Comparison of ENCODE assay signal across 34 cellular contexts in the genomic region with DNA sequence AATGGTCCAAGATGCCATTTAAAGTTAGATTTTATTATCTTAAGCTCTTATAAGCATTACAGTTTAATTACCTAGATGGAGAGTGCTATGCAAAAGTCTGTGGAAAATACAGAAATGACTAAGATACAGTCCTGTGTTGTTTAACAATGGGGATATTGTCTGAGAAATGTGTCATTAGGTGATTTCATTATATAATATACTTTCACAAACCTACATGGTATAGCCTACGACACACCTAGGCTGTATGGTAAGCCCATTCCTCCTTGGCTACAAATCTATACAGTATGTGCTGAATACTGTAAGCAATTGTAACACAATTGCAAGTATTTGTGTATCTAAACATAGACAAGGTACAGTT.
"Had no signal": no experiment of that assay in that cellular context is flagged by ENCODE, and none has a peak within 500 bp of the region (broad histone marks: within the 10 kb centered on the region; RNA-seq: fewer than 3 reads in every experiment).

No MANE protein-coding gene starts in this region.

- H3K4me3 Mint-ChIP-seq: activated CD4-positive, alpha-beta T cell treated with anti-CD3 and anti-CD28 coated beads for 36 hours; activated CD8-positive, alpha-beta memory T cell treated with anti-CD3 and anti-CD28 coated beads, Interleukin-2, amount 10 ng/mL, durations not matched to agents 7 days and 5 days; activated CD8-positive, alpha-beta T cell treated with anti-CD3 and anti-CD28 coated beads, Interleukin-2, amount 10 ng/mL, durations not matched to agents 7 days and 5 days; activated naive CD4-positive, alpha-beta T cell treated with anti-CD3 and anti-CD28 coated beads for 36 hours; activated naive CD4-positive, alpha-beta T cell treated with anti-CD3 and anti-CD28 coated beads, Interleukin-2, amount 50 U/mL, for 24 hours; activated naive CD8-positive, alpha-beta T cell treated with anti-CD3 and anti-CD28 coated beads for 36 hours; activated naive CD8-positive, alpha-beta T cell treated with anti-CD3 and anti-CD28 coated beads, Interleukin-2, amount 50 U/mL, for 24 hours; activated T-helper 1 cell treated with anti-CD3 and anti-CD28 coated beads, Interleukin-12 subunit alpha, Interleukin-12 subunit beta, Interleukin-2, Interleukin-4 antibody, amounts not matched to agents 30 ng/mL and 10 ng/mL and 1 ng/mL, durations not matched to agents 14 hours and 24 hours and 36 hours; effector memory CD8-positive, alpha-beta T cell had no signal

- H3K4me1 ChIP-seq: adrenal gland, body of pancreas, gastrocnemius medialis, heart left ventricle had no signal

- FAIRE-seq: colon, endometrium, endothelial cell of umbilical vein had no signal

- H3K4me1 Mint-ChIP-seq: activated CD4-positive, alpha-beta T cell treated with anti-CD3 and anti-CD28 coated beads for 36 hours; activated CD8-positive, alpha-beta memory T cell treated with anti-CD3 and anti-CD28 coated beads, Interleukin-2, amount 10 ng/mL, durations not matched to agents 7 days and 5 days; activated naive CD4-positive, alpha-beta T cell treated with anti-CD3 and anti-CD28 coated beads, Interleukin-2, amount 50 U/mL, for 24 hours; activated naive CD8-positive, alpha-beta T cell treated with anti-CD3 and anti-CD28 coated beads for 36 hours; activated naive CD8-positive, alpha-beta T cell treated with anti-CD3 and anti-CD28 coated beads, Interleukin-2, amount 50 U/mL, for 24 hours had no signal

- H3K36me3 Mint-ChIP-seq: activated CD8-positive, alpha-beta memory T cell treated with anti-CD3 and anti-CD28 coated beads, Interleukin-2, amount 10 ng/mL, durations not matched to agents 7 days and 5 days; activated naive CD4-positive, alpha-beta T cell treated with anti-CD3 and anti-CD28 coated beads, Interleukin-2, amount 50 U/mL, for 24 hours; activated naive CD8-positive, alpha-beta T cell treated with anti-CD3 and anti-CD28 coated beads for 36 hours had no signal

- H3K4me3 ChIP-seq: adrenal gland, body of pancreas, gastrocnemius medialis, heart left ventricle had no signal

- H3K9me3 Mint-ChIP-seq: activated naive CD4-positive, alpha-beta T cell treated with anti-CD3 and anti-CD28 coated beads for 36 hours; activated naive CD4-positive, alpha-beta T cell treated with anti-CD3 and anti-CD28 coated beads, Interleukin-2, amount 50 U/mL, for 24 hours; activated naive CD8-positive, alpha-beta T cell treated with anti-CD3 and anti-CD28 coated beads for 36 hours; activated naive CD8-positive, alpha-beta T cell treated with anti-CD3 and anti-CD28 coated beads, Interleukin-2, amount 50 U/mL, for 24 hours; activated T-helper 2 cell treated with anti-CD3 and anti-CD28 coated beads, Interferon-gamma antibody, Interleukin-2, Interleukin-4, amounts not matched to agents 10 μg/mL and 5 μg/mL and 100 μg/mL, durations not matched to agents 14 hours and 24 hours and 36 hours had no signal

- H3K9me3 ChIP-seq: adrenal gland, body of pancreas, gastrocnemius medialis had no signal

- H3K27me3 Mint-ChIP-seq: activated CD8-positive, alpha-beta memory T cell treated with anti-CD3 and anti-CD28 coated beads, Interleukin-2, amount 10 ng/mL, durations not matched to agents 7 days and 5 days; effector memory CD8-positive, alpha-beta T cell had no signal

- H3K27me3 ChIP-seq: adrenal gland, body of pancreas, gastrocnemius medialis, heart left ventricle had no signal

- H3K27ac ChIP-seq: adrenal gland, body of pancreas, gastrocnemius medialis, heart left ventricle had no signal

- H3K36me3 ChIP-seq: adrenal gland, gastrocnemius medialis, heart left ventricle had no signal

- H3K27ac Mint-ChIP-seq: activated CD4-positive, alpha-beta T cell treated with anti-CD3 and anti-CD28 coated beads for 36 hours; activated CD8-positive, alpha-beta memory T cell treated with anti-CD3 and anti-CD28 coated beads, Interleukin-2, amount 10 ng/mL, durations not matched to agents 7 days and 5 days; activated CD8-positive, alpha-beta T cell treated with anti-CD3 and anti-CD28 coated beads, Interleukin-2, amount 10 ng/mL, durations not matched to agents 7 days and 5 days; activated naive CD4-positive, alpha-beta T cell treated with anti-CD3 and anti-CD28 coated beads for 36 hours; activated naive CD4-positive, alpha-beta T cell treated with anti-CD3 and anti-CD28 coated beads, Interleukin-2, amount 50 U/mL, for 24 hours; activated naive CD8-positive, alpha-beta T cell treated with anti-CD3 and anti-CD28 coated beads for 36 hours; activated naive CD8-positive, alpha-beta T cell treated with anti-CD3 and anti-CD28 coated beads, Interleukin-2, amount 50 U/mL, for 24 hours; activated T-helper 1 cell treated with anti-CD3 and anti-CD28 coated beads, Interleukin-12 subunit alpha, Interleukin-12 subunit beta, Interleukin-2, Interleukin-4 antibody, amounts not matched to agents 30 ng/mL and 10 ng/mL and 1 ng/mL, durations not matched to agents 14 hours and 24 hours and 36 hours; activated T-helper 2 cell treated with anti-CD3 and anti-CD28 coated beads, Interferon-gamma antibody, Interleukin-2, Interleukin-4, amounts not matched to agents 10 μg/mL and 5 μg/mL and 100 μg/mL, durations not matched to agents 14 hours and 24 hours and 36 hours; effector memory CD8-positive, alpha-beta T cell had no signal

- ATAC-seq: activated CD4-positive, alpha-beta T cell treated with anti-CD3 and anti-CD28 coated beads for 36 hours; activated CD8-positive, alpha-beta memory T cell treated with anti-CD3 and anti-CD28 coated beads, Interleukin-2, amount 10 ng/mL, durations not matched to agents 7 days and 5 days; activated CD8-positive, alpha-beta T cell treated with anti-CD3 and anti-CD28 coated beads, Interleukin-2, amount 10 ng/mL, durations not matched to agents 7 days and 5 days; activated naive CD8-positive, alpha-beta T cell treated with anti-CD3 and anti-CD28 coated beads, Interleukin-2, amount 50 U/mL, for 24 hours; body of pancreas; effector memory CD8-positive, alpha-beta T cell; esophagus mucosa; gastrocnemius medialis; heart left ventricle had no signal

- DNase-seq: activated CD4-positive, alpha-beta T cell treated with anti-CD3 and anti-CD28 coated beads for 36 hours; activated CD4-positive, alpha-beta T cell treated with anti-CD3 and anti-CD28 coated beads, Interleukin-2, amount 50 U/mL, for 1 hour; activated CD4-positive, alpha-beta T cell treated with anti-CD3 and anti-CD28 coated beads, Interleukin-2, amount 50 U/mL, for 48 hours; activated CD4-positive, CD25-positive, alpha-beta regulatory T cell; activated CD4-positive, CD25-positive, alpha-beta regulatory T cell treated with anti-CD3 and anti-CD28 coated beads, Interleukin-2, amount 50 U/mL, for 72 hours; activated CD8-positive, alpha-beta memory T cell treated with anti-CD3 and anti-CD28 coated beads, Interleukin-2, amount 10 ng/mL, durations not matched to agents 7 days and 5 days; activated CD8-positive, alpha-beta memory T cell treated with anti-CD3 and anti-CD28 coated beads, Interleukin-2, amount 50 U/mL, for 4 hours; activated CD8-positive, alpha-beta T cell treated with anti-CD3 and anti-CD28 coated beads, Interleukin-2, amount 10 ng/mL, durations not matched to agents 7 days and 5 days; activated effector memory CD4-positive, alpha-beta T cell treated with anti-CD3 and anti-CD28 coated beads, Interleukin-2, amount 50 U/mL, for 16 hours; activated naive CD4-positive, alpha-beta T cell treated with anti-CD3 and anti-CD28 coated beads for 36 hours; activated naive CD8-positive, alpha-beta T cell treated with anti-CD3 and anti-CD28 coated beads for 36 hours; activated naive CD8-positive, alpha-beta T cell treated with anti-CD3 and anti-CD28 coated beads, Interleukin-2, amount 50 U/mL, for 24 hours; activated T-cell treated with anti-CD3 and anti-CD28 coated beads, Interleukin-2, amount 50 U/mL, for 1 hour; activated T-cell treated with anti-CD3 and anti-CD28 coated beads, Interleukin-2, amount 50 U/mL, for 48 hours; adrenal gland; amygdala; aorta; body of pancreas; cortex of kidney; dermis blood vessel endothelial cell; effector CD4-positive, alpha-beta T cell; effector memory CD8-positive, alpha-beta T cell; foreskin fibroblast; gastrocnemius medialis; glutamatergic neuron; heart left ventricle; T-helper 2 cell had no signal
